2 cellular contexts compared by ENCODE assay signal in genomic region chr5:139181835-139182452, GRCh38.
TF ChIP-seq lines count a peak whose summit lies in the region.

No MANE protein-coding gene starts in this region.

TF ChIP-seq in HCT116, 20 proteins besides CTCF, POLR2A, EP300 and RAD21 (continued from another document):
- TF ChIP-seq SRF (IDR thresholded peaks at IDR 0.05; ENCODE audit: low read depth) (no peak), ATF3 (IDR thresholded peaks at IDR 0.05) (peak; percentile 79), CEBPB (IDR thresholded peaks at IDR 0.05; ENCODE audit: low read depth) (peak; percentile 98), EZH2phosphoT487 (IDR thresholded peaks at IDR 0.05; ENCODE audit: borderline replicate concordance) (no peak), MAX (IDR thresholded peaks at IDR 0.05) (no peak), SIN3A (IDR thresholded peaks at IDR 0.05; ENCODE audit: low read depth) (no peak), ZBTB33 (IDR thresholded peaks at IDR 0.05; ENCODE audit: extremely low read depth, insufficient replicate concordance, low read length) (no peak), REST (IDR thresholded peaks at IDR 0.05; ENCODE audit: low read depth) (no peak), ZNF274 (IDR thresholded peaks at IDR 0.05; ENCODE audit: low read depth, low read length) (no peak), SP1 (IDR thresholded peaks at IDR 0.05; ENCODE audit: low read depth) (peak; percentile 47), JUND (IDR thresholded peaks at IDR 0.05) (peak; percentile 74), FOSL1 (IDR thresholded peaks at IDR 0.05; ENCODE audit: low read depth) (peak; percentile 73), TCF7L2 (IDR thresholded peaks at IDR 0.05; ENCODE audit: borderline replicate concordance, extremely low read depth, insufficient read depth, insufficient read length) (no peak), ZFX (IDR thresholded peaks at IDR 0.05) (no peak), POLR2AphosphoS5 (IDR thresholded peaks at IDR 0.05; ENCODE audit: low read depth, low read length) (peak; percentile 37)

TF ChIP-seq in GM23338, 12 proteins besides CTCF, POLR2A, EP300 and RAD21 (continued from another document):
- no peak for TF ChIP-seq REST (IDR thresholded peaks at IDR 0.05; ENCODE audit: unreplicated experiment)
- no peak for TF ChIP-seq JUNB (IDR thresholded peaks at IDR 0.05; ENCODE audit: unreplicated experiment)
- TF ChIP-seq, protein P1, sequence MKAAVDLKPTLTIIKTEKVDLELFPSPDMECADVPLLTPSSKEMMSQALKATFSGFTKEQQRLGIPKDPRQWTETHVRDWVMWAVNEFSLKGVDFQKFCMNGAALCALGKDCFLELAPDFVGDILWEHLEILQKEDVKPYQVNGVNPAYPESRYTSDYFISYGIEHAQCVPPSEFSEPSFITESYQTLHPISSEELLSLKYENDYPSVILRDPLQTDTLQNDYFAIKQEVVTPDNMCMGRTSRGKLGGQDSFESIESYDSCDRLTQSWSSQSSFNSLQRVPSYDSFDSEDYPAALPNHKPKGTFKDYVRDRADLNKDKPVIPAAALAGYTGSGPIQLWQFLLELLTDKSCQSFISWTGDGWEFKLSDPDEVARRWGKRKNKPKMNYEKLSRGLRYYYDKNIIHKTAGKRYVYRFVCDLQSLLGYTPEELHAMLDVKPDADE (IDR thresholded peaks at IDR 0.05) = no peak
- TF ChIP-seq ZNF331 (CRISPR knock-in tag; IDR thresholded peaks at IDR 0.05; ENCODE audit: low read depth) = no peak
- TF ChIP-seq, protein P2, sequence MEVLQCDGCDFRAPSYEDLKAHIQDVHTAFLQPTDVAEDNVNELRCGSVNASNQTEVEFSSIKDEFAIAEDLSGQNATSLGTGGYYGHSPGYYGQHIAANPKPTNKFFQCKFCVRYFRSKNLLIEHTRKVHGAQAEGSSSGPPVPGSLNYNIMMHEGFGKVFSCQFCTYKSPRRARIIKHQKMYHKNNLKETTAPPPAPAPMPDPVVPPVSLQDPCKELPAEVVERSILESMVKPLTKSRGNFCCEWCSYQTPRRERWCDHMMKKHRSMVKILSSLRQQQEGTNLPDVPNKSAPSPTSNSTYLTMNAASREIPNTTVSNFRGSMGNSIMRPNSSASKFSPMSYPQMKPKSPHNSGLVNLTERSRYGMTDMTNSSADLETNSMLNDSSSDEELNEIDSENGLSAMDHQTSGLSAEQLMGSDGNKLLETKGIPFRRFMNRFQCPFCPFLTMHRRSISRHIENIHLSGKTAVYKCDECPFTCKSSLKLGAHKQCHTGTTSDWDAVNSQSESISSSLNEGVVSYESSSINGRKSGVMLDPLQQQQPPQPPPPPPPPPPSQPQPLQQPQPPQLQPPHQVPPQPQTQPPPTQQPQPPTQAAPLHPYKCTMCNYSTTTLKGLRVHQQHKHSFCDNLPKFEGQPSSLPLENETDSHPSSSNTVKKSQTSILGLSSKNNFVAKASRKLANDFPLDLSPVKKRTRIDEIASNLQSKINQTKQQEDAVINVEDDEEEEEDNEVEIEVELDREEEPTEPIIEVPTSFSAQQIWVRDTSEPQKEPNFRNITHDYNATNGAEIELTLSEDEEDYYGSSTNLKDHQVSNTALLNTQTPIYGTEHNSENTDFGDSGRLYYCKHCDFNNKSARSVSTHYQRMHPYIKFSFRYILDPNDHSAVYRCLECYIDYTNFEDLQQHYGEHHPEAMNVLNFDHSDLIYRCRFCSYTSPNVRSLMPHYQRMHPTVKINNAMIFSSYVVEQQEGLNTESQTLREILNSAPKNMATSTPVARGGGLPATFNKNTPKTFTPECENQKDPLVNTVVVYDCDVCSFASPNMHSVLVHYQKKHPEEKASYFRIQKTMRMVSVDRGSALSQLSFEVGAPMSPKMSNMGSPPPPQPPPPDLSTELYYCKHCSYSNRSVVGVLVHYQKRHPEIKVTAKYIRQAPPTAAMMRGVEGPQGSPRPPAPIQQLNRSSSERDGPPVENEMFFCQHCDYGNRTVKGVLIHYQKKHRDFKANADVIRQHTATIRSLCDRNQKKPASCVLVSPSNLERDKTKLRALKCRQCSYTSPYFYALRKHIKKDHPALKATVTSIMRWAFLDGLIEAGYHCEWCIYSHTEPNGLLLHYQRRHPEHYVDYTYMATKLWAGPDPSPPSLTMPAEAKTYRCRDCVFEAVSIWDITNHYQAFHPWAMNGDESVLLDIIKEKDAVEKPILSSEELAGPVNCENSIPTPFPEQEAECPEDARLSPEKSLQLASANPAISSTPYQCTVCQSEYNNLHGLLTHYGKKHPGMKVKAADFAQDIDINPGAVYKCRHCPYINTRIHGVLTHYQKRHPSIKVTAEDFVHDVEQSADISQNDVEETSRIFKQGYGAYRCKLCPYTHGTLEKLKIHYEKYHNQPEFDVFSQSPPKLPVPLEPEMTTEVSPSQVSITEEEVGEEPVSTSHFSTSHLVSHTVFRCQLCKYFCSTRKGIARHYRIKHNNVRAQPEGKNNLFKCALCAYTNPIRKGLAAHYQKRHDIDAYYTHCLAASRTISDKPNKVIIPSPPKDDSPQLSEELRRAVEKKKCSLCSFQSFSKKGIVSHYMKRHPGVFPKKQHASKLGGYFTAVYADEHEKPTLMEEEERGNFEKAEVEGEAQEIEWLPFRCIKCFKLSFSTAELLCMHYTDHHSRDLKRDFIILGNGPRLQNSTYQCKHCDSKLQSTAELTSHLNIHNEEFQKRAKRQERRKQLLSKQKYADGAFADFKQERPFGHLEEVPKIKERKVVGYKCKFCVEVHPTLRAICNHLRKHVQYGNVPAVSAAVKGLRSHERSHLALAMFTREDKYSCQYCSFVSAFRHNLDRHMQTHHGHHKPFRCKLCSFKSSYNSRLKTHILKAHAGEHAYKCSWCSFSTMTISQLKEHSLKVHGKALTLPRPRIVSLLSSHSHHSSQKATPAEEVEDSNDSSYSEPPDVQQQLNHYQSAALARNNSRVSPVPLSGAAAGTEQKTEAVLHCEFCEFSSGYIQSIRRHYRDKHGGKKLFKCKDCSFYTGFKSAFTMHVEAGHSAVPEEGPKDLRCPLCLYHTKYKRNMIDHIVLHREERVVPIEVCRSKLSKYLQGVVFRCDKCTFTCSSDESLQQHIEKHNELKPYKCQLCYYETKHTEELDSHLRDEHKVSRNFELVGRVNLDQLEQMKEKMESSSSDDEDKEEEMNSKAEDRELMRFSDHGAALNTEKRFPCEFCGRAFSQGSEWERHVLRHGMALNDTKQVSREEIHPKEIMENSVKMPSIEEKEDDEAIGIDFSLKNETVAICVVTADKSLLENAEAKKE (CRISPR knock-in tag; IDR thresholded peaks at IDR 0.05) = no peak
- TF ChIP-seq ZNF114 (CRISPR knock-in tag; IDR thresholded peaks at IDR 0.05) = no peak
- TF ChIP-seq POLR2AphosphoS5 (IDR thresholded peaks at IDR 0.05; ENCODE audit: low read depth) = no peak
- no peak for TF ChIP-seq EZH2 (IDR thresholded peaks at IDR 0.05; ENCODE audit: low read depth, unreplicated experiment)
- no peak for TF ChIP-seq EZH2phosphoT487 (IDR thresholded peaks at IDR 0.05; ENCODE audit: unreplicated experiment)
- TF ChIP-seq STAT1 (IDR thresholded peaks at IDR 0.05; ENCODE audit: unreplicated experiment) = no peak
- no peak for TF ChIP-seq CREB1 (CRISPR knock-in tag; IDR thresholded peaks at IDR 0.05; ENCODE audit: low read depth)
